Comparison of ENCODE assay signal across 8 cellular contexts in the genomic region with DNA sequence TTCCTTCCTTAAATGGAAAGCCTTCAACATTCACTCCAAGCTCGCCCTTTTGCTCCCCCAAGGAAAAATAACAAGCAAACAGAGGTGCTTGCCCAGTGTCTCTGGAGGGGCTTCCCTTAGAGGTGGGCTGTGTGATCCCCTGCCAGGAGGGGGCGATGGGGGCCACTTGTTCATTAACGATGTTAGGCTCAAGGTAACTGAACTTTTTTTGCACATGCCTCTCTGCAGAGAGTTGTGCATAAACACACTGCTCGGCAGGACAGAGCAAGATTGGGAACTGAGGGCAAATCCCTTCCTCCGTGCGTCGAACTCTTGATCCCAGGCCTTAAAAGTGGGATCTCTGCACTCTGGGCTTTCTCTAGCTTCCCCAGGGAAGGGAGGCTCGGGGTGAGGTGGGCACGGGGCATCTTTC. TPM values are rescaled to one million over a fixed set of nuclear protein-coding genes. Genes with fewer than 3 reads are reported as not detected.
A peak's percentile ranks its signal among the peaks of the same experiment; 100 is the strongest.
DNase-seq lines count a peak whose midpoint lies in the region; ATAC-seq and TF ChIP-seq lines count a peak whose summit lies in the region.

No MANE protein-coding gene starts in this region.

- H3K9me3 Mint-ChIP-seq in stimulated activated naive CD8-positive, alpha-beta T cell treated with anti-CD3 and anti-CD28 coated beads, Interleukin-15, amount 100 ng/mL, for 72 hours: no peaks in the 10 kb centered on the region
- H3K9me3 Mint-ChIP-seq in brain: no peaks in the 10 kb centered on the region

- H4K8ac ChIP-seq in mesendoderm (ENCODE audit: low read depth, low read length): no peak overlapping the region

- H2AK5ac ChIP-seq in mesendoderm (ENCODE audit: low read length): no peak overlapping the region

- no CpG with 5 or more reads among the region's 9 CpGs for WGBS in mesendoderm (ENCODE audit: extremely low coverage, insufficient coverage, low lambda C conversion rate)

- H3K27ac Mint-ChIP-seq in stimulated activated naive CD8-positive, alpha-beta T cell treated with anti-CD3 and anti-CD28 coated beads, Interleukin-15, amount 100 ng/mL, for 72 hours: no peak overlapping the region
- peak overlapping the region; percentile 62 to 99 (median 97) for H3K27ac Mint-ChIP-seq in brain

- H3K4me1 ChIP-seq in mesendoderm (ENCODE audit: control insufficient read depth, low read depth, low read length): peaks cover 6% of the 10 kb centered on the region

- no peak overlapping the region for H3K56ac ChIP-seq in mesendoderm (ENCODE audit: low read length)

- H3K4me2 ChIP-seq in mesendoderm (ENCODE audit: low read length): no peak overlapping the region

- no peaks in the 10 kb centered on the region for H3K79me2 ChIP-seq in mesendoderm (ENCODE audit: control insufficient read depth, insufficient read depth, low read length)

- H3K27ac ChIP-seq in mesendoderm (ENCODE audit: low read depth, low read length): peak overlapping the region; percentile 47

- H3K18ac ChIP-seq in mesendoderm (ENCODE audit: low read length): no peak overlapping the region

- peak in 1 of 2 experiments; percentile 23 for TF ChIP-seq CTCF in brain (conservative IDR thresholded peaks at IDR 0.05)

- H4K5ac ChIP-seq in mesendoderm (ENCODE audit: low read length): no peak overlapping the region

- DNase-seq in stimulated activated naive CD8-positive, alpha-beta T cell treated with anti-CD3 and anti-CD28 coated beads, Interleukin-15, Interleukin-2, amounts not matched to agents 100 U/mL and 50 U/mL, for 24 hours: peak; percentile 50
- DNase-seq in stimulated activated naive CD8-positive, alpha-beta T cell treated with anti-CD3 and anti-CD28 coated beads, Interleukin-15, amount 100 ng/mL, for 72 hours: no peak
- DNase-seq in mesendoderm (peak; percentile 43), DMS53 (lab: John Stamatoyannopoulos, UW) (no peak), CD1c-positive myeloid dendritic cell (ENCODE audit: extremely low spot score) (no peak), NCI-H1417 treated with DMSO at 0.1 percent for 48 hours (lab: John Stamatoyannopoulos, UW) (no peak)

- no peak overlapping the region for H3K9ac ChIP-seq in mesendoderm (ENCODE audit: low read length)

- H3K4me3 Mint-ChIP-seq in stimulated activated naive CD8-positive, alpha-beta T cell treated with anti-CD3 and anti-CD28 coated beads, Interleukin-15, amount 100 ng/mL, for 72 hours: no peak overlapping the region
- H3K4me3 Mint-ChIP-seq in brain: peak overlapping the region in 3 of 5 experiments; percentile 39 to 69 (median 49)

- H3K27me3 Mint-ChIP-seq in stimulated activated naive CD8-positive, alpha-beta T cell treated with anti-CD3 and anti-CD28 coated beads, Interleukin-15, amount 100 ng/mL, for 72 hours: peaks cover 19% of the 10 kb centered on the region
- H3K27me3 Mint-ChIP-seq in brain: no peaks in the 10 kb centered on the region

- H2BK5ac ChIP-seq in mesendoderm (ENCODE audit: low read length): no peak overlapping the region

- H2BK15ac ChIP-seq in mesendoderm (replicated peaks; ENCODE audit: low read depth): no peak overlapping the region

- no peak overlapping the region for H2BK120ac ChIP-seq in mesendoderm (ENCODE audit: low read depth, low read length)

- H3K4me1 Mint-ChIP-seq in stimulated activated naive CD8-positive, alpha-beta T cell treated with anti-CD3 and anti-CD28 coated beads, Interleukin-15, amount 100 ng/mL, for 72 hours: peaks cover 15% of the 10 kb centered on the region
- peaks cover 53% of the 10 kb centered on the region for H3K4me1 Mint-ChIP-seq in brain

- ATAC-seq in stimulated activated naive CD8-positive, alpha-beta T cell treated with anti-CD3 and anti-CD28 coated beads, Interleukin-15, Interleukin-2, amounts not matched to agents 100 U/mL and 50 U/mL, for 24 hours: no peak
- no peak for ATAC-seq in stimulated activated naive CD8-positive, alpha-beta T cell treated with anti-CD3 and anti-CD28 coated beads, Interleukin-15, amount 100 ng/mL, for 72 hours
- ATAC-seq in GM19463 (IDR thresholded peaks at IDR 0.05; ENCODE audit: unreplicated experiment): no peak

- peaks cover 56% of the 10 kb centered on the region for H3K36me3 Mint-ChIP-seq in brain

- peaks cover 2% of the 10 kb centered on the region for H3K36me3 ChIP-seq in mesendoderm (ENCODE audit: control insufficient read depth, insufficient read depth, low read length)

- no peaks in the 10 kb centered on the region for H3K27me3 ChIP-seq in mesendoderm (ENCODE audit: insufficient read depth, low read length, poor library complexity)

- H3K79me1 ChIP-seq in mesendoderm (ENCODE audit: low read length): no peaks in the 10 kb centered on the region

- no peak overlapping the region for H3K4ac ChIP-seq in mesendoderm (ENCODE audit: low read depth, low read length)

- H3K4me3 ChIP-seq in mesendoderm (ENCODE audit: low read length): no peak overlapping the region

- H3K23ac ChIP-seq in mesendoderm (ENCODE audit: low read length): no peak overlapping the region

RNA-seq across cellular contexts. Expression of a gene that starts 15.5 kb away (rescaled TPM):
- 16.6 TPM for polyA plus RNA-seq in brain (ENCODE audit: insufficient read depth, low read depth, low replicate concordance)
- 9.6 TPM for polyA plus RNA-seq in mesendoderm (2013, experiment 1 of 2)
- 9.0 TPM for polyA plus RNA-seq in mesendoderm (2013, experiment 2 of 2)

RNA-seq across cellular contexts. Expression of a gene that starts 32.2 kb away (rescaled TPM):
- polyA plus RNA-seq in brain (ENCODE audit: insufficient read depth, low read depth, low replicate concordance): 0.97 TPM
- polyA plus RNA-seq in mesendoderm (2013, experiment 1 of 2): 0.59 TPM
- 0.67 TPM for polyA plus RNA-seq in mesendoderm (2013, experiment 2 of 2)

RNA-seq across cellular contexts. Expression of a gene that starts 41.4 kb away (rescaled TPM):
- polyA plus RNA-seq in brain (ENCODE audit: insufficient read depth, low read depth, low replicate concordance): 116 TPM
- polyA plus RNA-seq in mesendoderm (2013, experiment 1 of 2): 113 TPM
- 116 TPM for polyA plus RNA-seq in mesendoderm (2013, experiment 2 of 2)

RNA-seq across cellular contexts. Expression of a gene that starts 46.4 kb away (rescaled TPM):
- polyA plus RNA-seq in brain (ENCODE audit: insufficient read depth, low read depth, low replicate concordance): 49.5 TPM
- polyA plus RNA-seq in mesendoderm (2013, experiment 1 of 2): 47.9 TPM
- polyA plus RNA-seq in mesendoderm (2013, experiment 2 of 2): 45.7 TPM

RNA-seq across cellular contexts. Expression of a gene that starts 57.0 kb away (rescaled TPM):
- polyA plus RNA-seq in brain (ENCODE audit: insufficient read depth, low read depth, low replicate concordance): 23.6 TPM
- 26.0 TPM for polyA plus RNA-seq in mesendoderm (2013, experiment 1 of 2)
- 26.0 TPM for polyA plus RNA-seq in mesendoderm (2013, experiment 2 of 2)

Comparison
In these comparisons a context has a peak if more than half of its experiments do, and no peak if none do; other contexts are left out.
1. DNase-seq: peak in stimulated activated naive CD8-positive, alpha-beta T cell treated with anti-CD3 and anti-CD28 coated beads, Interleukin-15, Interleukin-2, amounts not matched to agents 100 U/mL and 50 U/mL, for 24 hours (single experiment) and mesendoderm (single experiment); none in stimulated activated naive CD8-positive, alpha-beta T cell treated with anti-CD3 and anti-CD28 coated beads, Interleukin-15, amount 100 ng/mL, for 72 hours (0 of 2), DMS53 (single experiment), CD1c-positive myeloid dendritic cell (single experiment) and NCI-H1417 treated with DMSO at 0.1 percent for 48 hours (single experiment).
2. H3K27ac Mint-ChIP-seq: peak in brain (5 of 5); none in stimulated activated naive CD8-positive, alpha-beta T cell treated with anti-CD3 and anti-CD28 coated beads, Interleukin-15, amount 100 ng/mL, for 72 hours (0 of 2).
3. H3K4me3 Mint-ChIP-seq: peak in brain (3 of 5); none in stimulated activated naive CD8-positive, alpha-beta T cell treated with anti-CD3 and anti-CD28 coated beads, Interleukin-15, amount 100 ng/mL, for 72 hours (0 of 2).